In the genomic region with DNA sequence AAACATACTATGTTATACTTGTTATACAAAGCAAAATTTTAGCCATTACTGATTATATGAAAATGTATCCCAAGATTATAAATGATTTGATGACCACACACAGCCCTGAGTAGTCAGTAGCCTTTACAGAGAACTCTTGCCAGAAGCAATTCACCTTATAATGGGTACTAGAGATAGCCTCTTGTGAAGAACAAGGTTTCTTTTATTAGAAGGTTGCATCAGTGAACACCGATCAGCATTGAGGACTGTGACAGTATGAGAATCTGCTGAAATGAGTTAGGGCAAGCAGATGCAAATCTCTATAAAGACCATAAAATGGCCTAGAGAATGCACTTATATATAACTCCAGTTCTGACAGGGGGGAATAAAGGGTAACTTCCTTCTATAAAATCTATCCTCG, we compare ENCODE assay signal across 23 cellular contexts. TPM values are rescaled to one million over a fixed set of nuclear protein-coding genes. Genes with fewer than 3 reads are reported as not detected.
"Had no signal": no experiment of that assay in that cellular context is flagged by ENCODE, and none has a peak within 500 bp of the region (broad histone marks: within the 10 kb centered on the region; RNA-seq: fewer than 3 reads in every experiment).

No MANE protein-coding gene starts in this region.

- H3K27ac ChIP-seq: RWPE1 had no signal

- DNase-seq: KBM-7, MV-4-11, NCI-H1048, NCI-H1105, NCI-H1417, NCI-H1436 treated with DMSO at 0.1 percent for 48 hours, NCI-H1694, NCI-H1930, NCI-H2081, NCI-H2107, NCI-H2227 treated with DMSO at 0.1 percent for 48 hours, NCI-H446, NCI-H510A, NCI-H524 treated with DMSO at 0.1 percent for 48 hours, NCI-H69, NCI-H774, PC-3, SIG-M5 had no signal

- ATAC-seq: Panc1, PC-3, SK-N-SH treated with all-trans-retinoic acid at 6 μM for 48 hours had no signal

RNA-seq across cellular contexts. Expression of a gene that starts 45.2 kb away (rescaled TPM):
- total RNA-seq: HT-29, LHCN-M2, PC-3 had no signal
